1 cellular context compared by ENCODE assay signal in genomic region chr10:43689955-43690771, GRCh38.
TF ChIP-seq lines count a peak whose summit lies in the region.

No MANE protein-coding gene starts in this region.

TF ChIP-seq in K562, 482 proteins besides CTCF, POLR2A, EP300 and RAD21 (continued from another document and continues in another):
- TF ChIP-seq ZNF318 (IDR thresholded peaks at IDR 0.05; ENCODE audit: borderline replicate concordance in 1 of 2, low read depth in 1 of 2) (no peak), ZNF778 (CRISPR knock-in tag; IDR thresholded peaks at IDR 0.05) (no peak), CREM (IDR thresholded peaks at IDR 0.05; ENCODE audit: low read depth) (peak; percentile 57), CC2D1A (IDR thresholded peaks at IDR 0.05) (no peak), E2F8 (IDR thresholded peaks at IDR 0.05; ENCODE audit: low read depth, partially characterized antibody) (no peak), SFPQ (IDR thresholded peaks at IDR 0.05; ENCODE audit: low read depth, low read length) (no peak), ZNF395 (CRISPR knock-in tag; IDR thresholded peaks at IDR 0.05) (no peak), ZNF143 (CRISPR knock-in tag; IDR thresholded peaks at IDR 0.05) (no peak), PHF8 (IDR thresholded peaks at IDR 0.05; ENCODE audit: borderline replicate concordance, low read length) (0 out of 2 replicates have a peak, but pooled peaks have one; percentile 11), ILK (tag; IDR thresholded peaks at IDR 0.05; ENCODE audit: borderline replicate concordance, low read depth) (no peak), ETV1 (tag; conservative IDR thresholded peaks at IDR 0.05; ENCODE audit: low read depth) (peak; percentile 74; the same call in 1 of the 2 replicates), FOXO4 (CRISPR knock-in tag; IDR thresholded peaks at IDR 0.05) (no peak), SLC30A9 (CRISPR knock-in tag; IDR thresholded peaks at IDR 0.05) (no peak), CLOCK (CRISPR knock-in tag; IDR thresholded peaks at IDR 0.05; ENCODE audit: borderline replicate concordance) (no peak), CXXC5 (CRISPR knock-in tag; IDR thresholded peaks at IDR 0.05) (peak; percentile 78), SRSF9 (IDR thresholded peaks at IDR 0.05; ENCODE audit: borderline replicate concordance, low read depth, low read length) (no peak), CCNT2 (IDR thresholded peaks at IDR 0.05; ENCODE audit: borderline replicate concordance, extremely low read depth, insufficient read length, low read depth, low read length) (peak; percentile 36), UBTF (IDR thresholded peaks at IDR 0.05; ENCODE audit: borderline replicate concordance in 1 of 2, low read depth in 2 of 2, low read length in 2 of 2) (0 out of 4 replicates have a peak, but pooled peaks of 1 of the 2 experiments have one; percentile 32), CTBP1 (IDR thresholded peaks at IDR 0.05; ENCODE audit: borderline replicate concordance) (peak; percentile 80), HEY1 (CRISPR knock-in tag; IDR thresholded peaks at IDR 0.05; ENCODE audit: borderline replicate concordance) (no peak), ZBTB7A (IDR thresholded peaks at IDR 0.05; ENCODE audit: borderline replicate concordance, control insufficient read depth, low read depth, low read length) (no peak; the same call in 1 of the 2 replicates), SP1 (CRISPR knock-in tag; IDR thresholded peaks at IDR 0.05) (no peak), ZNF766 (CRISPR knock-in tag; conservative IDR thresholded peaks at IDR 0.05) (no peak), ZNF175 (CRISPR knock-in tag; IDR thresholded peaks at IDR 0.05; ENCODE audit: low read depth) (peak; percentile 50; the same call in 1 of the 2 replicates), SMARCA4 (IDR thresholded peaks at IDR 0.05) (no peak), OTX1 (CRISPR knock-in tag; IDR thresholded peaks at IDR 0.05) (no peak), KLF13 (tag; IDR thresholded peaks at IDR 0.05; ENCODE audit: borderline replicate concordance, low read depth) (no peak), TCF15 (CRISPR knock-in tag; IDR thresholded peaks at IDR 0.05) (no peak), RBFOX2 (IDR thresholded peaks at IDR 0.05; ENCODE audit: low read depth, low read length) (peak; percentile 58), HDAC1 (IDR thresholded peaks at IDR 0.05) (no peak), LEF1 (IDR thresholded peaks at IDR 0.05) (no peak), EZH2 (IDR thresholded peaks at IDR 0.05; ENCODE audit: borderline replicate concordance, low read depth, low read length) (no peak), GABPA (tag; conservative IDR thresholded peaks at IDR 0.05; ENCODE audit: low read depth) (peak; percentile 71), ZNF431 (CRISPR knock-in tag; IDR thresholded peaks at IDR 0.05) (no peak), ZNF57 (CRISPR knock-in tag; IDR thresholded peaks at IDR 0.05) (no peak), IFI16 (CRISPR knock-in tag; IDR thresholded peaks at IDR 0.05) (no peak), TFAP4 (CRISPR knock-in tag; IDR thresholded peaks at IDR 0.05; ENCODE audit: borderline replicate concordance) (peak; percentile 37; the same call in 1 of the 2 replicates)
